Comparison of ENCODE assay signal across 7 cellular contexts in the genomic region with DNA sequence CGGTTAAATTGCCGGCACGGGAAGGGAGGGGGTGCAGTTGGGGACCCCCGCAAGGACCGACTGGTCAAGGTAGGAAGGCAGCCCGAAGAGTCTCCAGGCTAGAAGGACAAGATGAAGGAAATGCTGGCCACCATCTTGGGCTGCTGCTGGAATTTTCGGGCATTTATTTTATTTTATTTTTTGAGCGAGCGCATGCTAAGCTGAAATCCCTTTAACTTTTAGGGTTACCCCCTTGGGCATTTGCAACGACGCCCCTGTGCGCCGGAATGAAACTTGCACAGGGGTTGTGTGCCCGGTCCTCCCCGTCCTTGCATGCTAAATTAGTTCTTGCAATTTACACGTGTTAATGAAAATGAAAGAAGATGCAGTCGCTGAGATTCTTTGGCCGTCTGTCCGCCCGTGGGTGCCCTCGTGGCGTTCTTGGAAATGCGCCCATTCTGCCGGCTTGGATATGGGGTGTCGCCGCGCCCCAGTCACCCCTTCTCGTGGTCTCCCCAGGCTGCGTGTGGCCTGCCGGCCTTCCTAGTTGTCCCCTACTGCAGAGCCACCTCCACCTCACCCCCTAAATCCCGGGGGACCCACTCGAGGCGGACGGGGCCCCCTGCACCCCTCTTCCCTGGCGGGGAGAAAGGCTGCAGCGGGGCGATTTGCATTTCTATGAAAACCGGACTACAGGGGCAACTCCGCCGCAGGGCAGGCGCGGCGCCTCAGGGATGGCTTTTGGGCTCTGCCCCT. TPM values are rescaled to one million over a fixed set of nuclear protein-coding genes. Genes with fewer than 3 reads are reported as not detected.
DNase-seq lines count a peak whose midpoint lies in the region; ATAC-seq and TF ChIP-seq lines count a peak whose summit lies in the region.

No MANE protein-coding gene starts in this region.

- no peak for DNase-seq in HL-60 (ENCODE audit: low read depth in 1 of 2, low spot score in 1 of 2)
- peak; percentile 13 for DNase-seq in activated CD8-positive, alpha-beta T cell treated with anti-CD3 and anti-CD28 coated beads for 36 hours
- DNase-seq in left ventricle myocardium superior = peak; percentile 59
- DNase-seq in gastrocnemius medialis = no peak
- no peak for DNase-seq in T1000 (lab: John Stamatoyannopoulos, UW)
- no peak for DNase-seq in NCI-H146 treated with DMSO at 0.1 percent for 48 hours (lab: John Stamatoyannopoulos, UW; ENCODE audit: unreplicated experiment)

- ATAC-seq in activated CD8-positive, alpha-beta T cell treated with anti-CD3 and anti-CD28 coated beads for 36 hours = no peak
- no peak for ATAC-seq in left ventricle myocardium superior
- ATAC-seq in gastrocnemius medialis = no peak
- ATAC-seq in HG02938 (IDR thresholded peaks at IDR 0.05; ENCODE audit: unreplicated experiment) = no peak

- POLR2A ChIA-PET in activated CD8-positive, alpha-beta T cell treated with anti-CD3 and anti-CD28 coated beads for 36 hours (lab: Charles Lee) = interaction anchor here (1.0 to 1.1 kb wide), 2 partner anchors 31 to 396 kb away, joined by 3 read pairs; no protein-coding TSS in a partner anchor

- H3K4me1 ChIP-seq in gastrocnemius medialis = peaks cover 35 to 64% of the 10 kb centered on the region in 2 donors

- no peak overlapping the region for H3K27ac ChIP-seq in HL-60 (replicated peaks)
- H3K27ac ChIP-seq in gastrocnemius medialis = no peak overlapping the region

- TF ChIP-seq POLR2A in gastrocnemius medialis (IDR thresholded peaks at IDR 0.05) = no peak

- intact Hi-C loops in activated CD8-positive, alpha-beta T cell treated with anti-CD3 and anti-CD28 coated beads for 36 hours (cut with micrococcal nuclease) = loop anchor here (5.0 to 10.0 kb wide), 2 partner anchors 346 to 538 kb away; partner anchors contain the start of gene MYEOV
- intact Hi-C loops in left ventricle myocardium superior (cut with micrococcal nuclease) (loop anchor here (10.0 kb wide), 1 partner anchor 536 kb away; no protein-coding TSS in a partner anchor), gastrocnemius medialis (cut with DNase I; ENCODE audit: low total_unique reads) (loop anchor here (5.0 kb wide), 1 partner anchor 348 kb away; the partner anchor contains the start of gene MYEOV)

- no peaks in the 10 kb centered on the region for H3K36me3 ChIP-seq in gastrocnemius medialis

- no peaks in the 10 kb centered on the region for H3K9me3 Mint-ChIP-seq in activated CD8-positive, alpha-beta T cell treated with anti-CD3 and anti-CD28 coated beads for 36 hours

- in situ Hi-C loops in gastrocnemius medialis (cut with MboI; ENCODE audit: low sequenced_read_pairs in 4 of 4) = loop anchor here in 2 of 4 donors (25.0 kb wide), 2 partner anchors 353 to 528 kb away; partner anchors contain the start of gene MYEOV (in 1 of the 2)

- no peak for TF ChIP-seq CTCF in HL-60 (IDR thresholded peaks at IDR 0.05; ENCODE audit: insufficient read depth, low read length)
- TF ChIP-seq CTCF in activated CD8-positive, alpha-beta T cell treated with anti-CD3 and anti-CD28 coated beads for 36 hours (IDR thresholded peaks at IDR 0.05) = no peak
- no peak for TF ChIP-seq CTCF in gastrocnemius medialis (IDR thresholded peaks at IDR 0.05 in 4 of 5, conservative IDR thresholded peaks at IDR 0.05 in 1 of 5)

- peak overlapping the region; percentile 46 for H3K4me3 Mint-ChIP-seq in activated CD8-positive, alpha-beta T cell treated with anti-CD3 and anti-CD28 coated beads for 36 hours

- peaks cover 45% of the 10 kb centered on the region for H3K27me3 Mint-ChIP-seq in activated CD8-positive, alpha-beta T cell treated with anti-CD3 and anti-CD28 coated beads for 36 hours

- peaks cover 24% of the 10 kb centered on the region for H3K4me1 Mint-ChIP-seq in activated CD8-positive, alpha-beta T cell treated with anti-CD3 and anti-CD28 coated beads for 36 hours (ENCODE audit: low read depth)

- no peak overlapping the region for H3K27ac Mint-ChIP-seq in activated CD8-positive, alpha-beta T cell treated with anti-CD3 and anti-CD28 coated beads for 36 hours

- H3K36me3 Mint-ChIP-seq in activated CD8-positive, alpha-beta T cell treated with anti-CD3 and anti-CD28 coated beads for 36 hours (ENCODE audit: low read depth) = no peaks in the 10 kb centered on the region

- CTCF ChIA-PET in activated CD8-positive, alpha-beta T cell treated with anti-CD3 and anti-CD28 coated beads for 36 hours (lab: Charles Lee) = interaction anchor here (1.7 kb wide), 1 partner anchor 348 kb away, joined by 9 read pairs; no protein-coding TSS in a partner anchor

- H3K9me3 ChIP-seq in gastrocnemius medialis = no peaks in the 10 kb centered on the region

- H3K4me3 ChIP-seq in HL-60 (replicated peaks; ENCODE audit: insufficient read depth, low read length) = peak overlapping the region; percentile 22
- H3K4me3 ChIP-seq in gastrocnemius medialis = peak overlapping the region; percentile 56 to 76 (median 64)

- H3K27me3 ChIP-seq in HL-60 (ENCODE audit: insufficient read depth, poor library complexity, severe bottlenecking) (peaks cover 38% of the 10 kb centered on the region), gastrocnemius medialis (peaks cover 53 to 77% (median 77%) of the 10 kb centered on the region in 3 donors)

RNA-seq across cellular contexts. Expression of gene CCND1, which starts 0.5 kb away (rescaled TPM):
- 1 to 10 TPM; 2.8 to 3.3 TPM for total RNA-seq in activated CD8-positive, alpha-beta T cell treated with anti-CD3 and anti-CD28 coated beads for 36 hours
- 162 TPM for total RNA-seq in left ventricle myocardium superior
- 1 to 10 TPM; 1.3 to 4.6 (median 3.2) TPM for total RNA-seq in gastrocnemius medialis

RNA-seq across cellular contexts. Expression of gene LTO1, which starts 34.7 kb away (rescaled TPM):
- 10 to 100 TPM; 14.9 to 15.9 TPM for total RNA-seq in activated CD8-positive, alpha-beta T cell treated with anti-CD3 and anti-CD28 coated beads for 36 hours
- total RNA-seq in left ventricle myocardium superior (10.9 TPM), gastrocnemius medialis (10 to 100 TPM in 2 of 4 donors, 1 to 10 TPM in 2; 9.5 to 18.2 (median 13.3) TPM)

Comparison
In these comparisons a context has a peak if more than half of its experiments do, and no peak if none do; other contexts are left out.
1. DNase-seq: peak in activated CD8-positive, alpha-beta T cell treated with anti-CD3 and anti-CD28 coated beads for 36 hours (single experiment) and left ventricle myocardium superior (single experiment); none in HL-60 (0 of 2), gastrocnemius medialis (0 of 2), T1000 (single experiment) and NCI-H146 treated with DMSO at 0.1 percent for 48 hours (single experiment).
2. RNA of gene CCND1, which starts 0.5 kb away (total RNA-seq): 162 TPM in left ventricle myocardium superior (single experiment); 1.3 to 4.6 TPM in gastrocnemius medialis and 2.8 to 3.3 TPM in activated CD8-positive, alpha-beta T cell treated with anti-CD3 and anti-CD28 coated beads for 36 hours; every median in the first group is over 10 times any median in the second.